ENCODE assay signal across 8 cellular contexts in genomic region chr3:45167011-45167911, GRCh38. TPM values are rescaled to one million over a fixed set of nuclear protein-coding genes. Genes with fewer than 3 reads are reported as not detected.
DNase-seq lines count a peak whose midpoint lies in the region; ATAC-seq and TF ChIP-seq lines count a peak whose summit lies in the region.

No MANE protein-coding gene starts in this region.

- no peak for TF ChIP-seq CTCF in upper lobe of right lung (IDR thresholded peaks at IDR 0.05)

- no peaks in the 10 kb centered on the region for H3K27me3 ChIP-seq in upper lobe of right lung

- H3K9me3 Mint-ChIP-seq in activated naive CD8-positive, alpha-beta T cell treated with anti-CD3 and anti-CD28 coated beads for 36 hours: peaks cover 5% of the 10 kb centered on the region

- H3K36me3 Mint-ChIP-seq in activated naive CD8-positive, alpha-beta T cell treated with anti-CD3 and anti-CD28 coated beads for 36 hours: peaks cover 3% of the 10 kb centered on the region

- H3K9me3 ChIP-seq in upper lobe of right lung: no peaks in the 10 kb centered on the region

- H3K27me3 Mint-ChIP-seq in activated naive CD8-positive, alpha-beta T cell treated with anti-CD3 and anti-CD28 coated beads for 36 hours: peaks cover 3% of the 10 kb centered on the region

- peak overlapping the region; percentile 51 for H3K27ac ChIP-seq in upper lobe of right lung

- no peak overlapping the region for H3K4me3 ChIP-seq in upper lobe of right lung

- peak; percentile 64 for ATAC-seq in GM21360 (IDR thresholded peaks at IDR 0.05; ENCODE audit: unreplicated experiment)
- peak; percentile 97 for ATAC-seq in upper lobe of right lung

- H3K4me3 Mint-ChIP-seq in activated naive CD8-positive, alpha-beta T cell treated with anti-CD3 and anti-CD28 coated beads for 36 hours: peak overlapping the region; percentile 63

- peaks cover 9% of the 10 kb centered on the region for H3K4me1 ChIP-seq in upper lobe of right lung

- intact Hi-C loops in cardiac septum (cut with DNase I) (no loop called here), posterior cingulate gyrus (cut with DNase I) (no loop called here), upper lobe of right lung (cut with DNase I) (no loop called here)

- H3K36me3 ChIP-seq in upper lobe of right lung: no peaks in the 10 kb centered on the region

- H3K4me1 Mint-ChIP-seq in activated naive CD8-positive, alpha-beta T cell treated with anti-CD3 and anti-CD28 coated beads for 36 hours: peaks cover 14% of the 10 kb centered on the region

- H3K27ac Mint-ChIP-seq in activated naive CD8-positive, alpha-beta T cell treated with anti-CD3 and anti-CD28 coated beads for 36 hours: peak overlapping the region; percentile 80

- DNase-seq in Ammon's horn (ENCODE audit: low spot score) (peak; percentile 83), LoVo (ENCODE audit: low spot score) (peak; percentile 96), SKM-1 treated with dmso at 0.1 percent for 144 hours (lab: John Stamatoyannopoulos, UW; ENCODE audit: unreplicated experiment) (peak; percentile 79), cardiac septum (ENCODE audit: low spot score) (peak; percentile 88), posterior cingulate gyrus (peak; percentile 33 to 95 (median 74)), upper lobe of right lung (peak; percentile 92)
- DNase-seq in activated naive CD8-positive, alpha-beta T cell treated with anti-CD3 and anti-CD28 coated beads for 36 hours: peak; percentile 78

RNA-seq across cellular contexts. Expression of gene CDCP1, which starts 21.1 kb away (rescaled TPM):
- 1 to 10 TPM in 1 of 2 experiments, under 1 TPM in 1; 0.82 to 1.1 TPM for total RNA-seq in activated naive CD8-positive, alpha-beta T cell treated with anti-CD3 and anti-CD28 coated beads for 36 hours
- total RNA-seq in cardiac septum (0.57 TPM), upper lobe of right lung (19.1 TPM)

RNA-seq across cellular contexts. Expression of gene TMEM158, which starts 58.8 kb away (rescaled TPM):
- under 1 TPM; 0.12 to 0.20 TPM for total RNA-seq in activated naive CD8-positive, alpha-beta T cell treated with anti-CD3 and anti-CD28 coated beads for 36 hours
- 0.38 TPM for total RNA-seq in cardiac septum
- 2.1 TPM for total RNA-seq in upper lobe of right lung
